1 cellular context compared by ENCODE assay signal in genomic region chr9:125238915-125239446, GRCh38.
TF ChIP-seq lines count a peak whose summit lies in the region.

No MANE protein-coding gene starts in this region.

TF ChIP-seq in HCT116, 20 proteins besides CTCF, POLR2A, EP300 and RAD21 (continued from another document):
- no peak for TF ChIP-seq ZBTB33 (IDR thresholded peaks at IDR 0.05; ENCODE audit: extremely low read depth, insufficient replicate concordance, low read length)
- no peak for TF ChIP-seq SIN3A (IDR thresholded peaks at IDR 0.05; ENCODE audit: low read depth)
